11 cellular contexts compared by ENCODE assay signal in genomic region chr1:47998396-47998990, GRCh38. TPM values are rescaled to one million over a fixed set of nuclear protein-coding genes. Genes with fewer than 3 reads are reported as not detected.
"Had no signal": no experiment of that assay in that cellular context is flagged by ENCODE, and none has a peak within 500 bp of the region (broad histone marks: within the 10 kb centered on the region; RNA-seq: fewer than 3 reads in every experiment).

No MANE protein-coding gene starts in this region.

- H3K27me3 ChIP-seq: right atrium auricular region had no signal

- H3K9me3 ChIP-seq: heart left ventricle, left ventricle myocardium inferior, right atrium auricular region had no signal

- H3K27ac ChIP-seq: left ventricle myocardium inferior, right atrium auricular region had no signal

- DNase-seq: activated CD4-positive, alpha-beta T cell treated with anti-CD3 and anti-CD28 coated beads, Interleukin-2, amount 50 U/mL, for 4 hours; activated CD4-positive, CD25-positive, alpha-beta regulatory T cell treated with anti-CD3 and anti-CD28 coated beads, Interleukin-2, amount 50 U/mL, for 72 hours; activated effector memory CD4-positive, alpha-beta T cell treated with Interleukin-2 at 50 U/mL for 16 hours; activated T-cell treated with anti-CD3 and anti-CD28 coated beads, Interleukin-2, amount 50 U/mL, for 24 hours; foreskin melanocyte; left ventricle myocardium inferior; mesendoderm; small intestine had no signal

- H3K36me3 ChIP-seq: heart left ventricle, left ventricle myocardium inferior, right atrium auricular region had no signal

RNA-seq across cellular contexts. Expression of gene TRABD2B, which starts 1.3 kb away (rescaled TPM):
- total RNA-seq: activated naive CD4-positive, alpha-beta T cell treated with anti-CD3 and anti-CD28 coated beads, Interleukin-2, amount 50 U/mL, for 72 hours had no signal
